1 cellular context compared by ENCODE assay signal in the genomic region with DNA sequence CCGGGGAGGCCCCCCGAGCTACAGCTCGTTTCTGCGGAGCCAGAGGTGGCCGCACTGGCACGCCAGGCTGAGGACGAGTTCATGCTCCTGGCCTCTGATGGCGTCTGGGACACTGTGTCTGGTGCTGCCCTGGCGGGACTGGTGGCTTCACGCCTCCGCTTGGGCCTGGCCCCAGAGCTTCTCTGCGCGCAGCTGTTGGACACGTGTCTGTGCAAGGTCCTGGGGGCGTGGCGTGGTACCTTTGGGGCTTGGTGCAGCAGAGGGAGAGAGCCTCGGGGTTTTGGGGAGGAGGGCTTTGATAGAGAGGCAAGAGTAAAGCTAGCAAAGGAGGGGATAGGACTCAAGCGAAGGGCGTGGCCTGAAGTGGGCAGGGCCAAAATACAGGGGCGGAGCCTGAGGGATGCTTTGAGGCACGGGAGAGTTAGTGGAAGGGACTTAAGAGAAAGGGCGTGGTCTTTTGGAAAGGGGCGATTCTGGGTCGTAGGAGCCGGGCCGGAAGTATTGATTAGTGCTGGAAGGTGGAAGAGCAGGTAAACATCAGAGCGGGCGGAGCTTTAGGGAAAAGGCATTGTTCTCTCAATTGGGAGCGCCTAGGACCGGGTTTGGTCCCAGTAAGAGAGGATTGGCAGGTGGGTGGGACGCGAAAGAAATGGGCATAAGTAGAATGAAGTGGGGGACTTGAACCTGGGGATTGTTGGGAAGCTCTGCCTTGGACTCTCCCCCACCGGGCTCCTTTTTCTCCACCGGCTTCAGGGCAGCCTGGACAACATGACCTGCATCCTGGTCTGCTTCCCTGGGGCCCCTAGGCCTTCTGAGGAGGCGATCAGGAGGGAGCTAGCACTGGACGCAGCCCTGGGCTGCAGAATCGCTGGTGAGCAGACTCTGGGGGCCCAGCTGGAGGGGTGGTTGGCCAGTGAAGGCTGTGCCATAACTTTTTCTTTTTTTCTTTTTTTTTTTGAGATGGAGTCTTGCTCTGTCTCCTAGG.
TF ChIP-seq lines count a peak whose summit lies in the region.

No MANE protein-coding gene starts in this region.

TF ChIP-seq in HepG2, 621 proteins besides CTCF, POLR2A, EP300 and RAD21 (continues in another document):
- TF ChIP-seq ZSCAN25 (CRISPR knock-in tag; IDR thresholded peaks at IDR 0.05) (no peak), ONECUT2 (CRISPR knock-in tag; IDR thresholded peaks at IDR 0.05) (peak; percentile 36; the same call in 1 of the 2 replicates), ZSCAN21 (CRISPR knock-in tag; IDR thresholded peaks at IDR 0.05; ENCODE audit: borderline replicate concordance) (no peak), HCFC1 (IDR thresholded peaks at IDR 0.05; ENCODE audit: low read depth, low read length) (no peak), ZNF839 (CRISPR knock-in tag; IDR thresholded peaks at IDR 0.05; ENCODE audit: borderline replicate concordance) (no peak), MED8 (CRISPR knock-in tag; IDR thresholded peaks at IDR 0.05; ENCODE audit: insufficient replicate concordance) (no peak), TARDBP (CRISPR knock-in tag; IDR thresholded peaks at IDR 0.05) (0 out of 2 replicates have a peak, but pooled peaks have one; percentile 23), ZFY (CRISPR knock-in tag; IDR thresholded peaks at IDR 0.05) (peak; percentile 36; the same call in 1 of the 2 replicates), ZNF569 (CRISPR knock-in tag; IDR thresholded peaks at IDR 0.05; ENCODE audit: borderline replicate concordance) (no peak), ZNF234 (CRISPR knock-in tag; conservative IDR thresholded peaks at IDR 0.05) (no peak), SOX6 (IDR thresholded peaks at IDR 0.05) (no peak), SOX6 (CRISPR knock-in tag; IDR thresholded peaks at IDR 0.05) (peak; percentile 51; the same call in 1 of the 2 replicates), ZNF446 (CRISPR knock-in tag; IDR thresholded peaks at IDR 0.05) (no peak), CHD2 (IDR thresholded peaks at IDR 0.05; ENCODE audit: low read depth, low read length) (no peak), CREB1 (IDR thresholded peaks at IDR 0.05) (no peak), CREB1 (CRISPR knock-in tag; IDR thresholded peaks at IDR 0.05) (no peak), HOXA3 (CRISPR knock-in tag; IDR thresholded peaks at IDR 0.05) (0 out of 2 replicates have a peak, but pooled peaks have one; percentile 12), NCOA1 (CRISPR knock-in tag; IDR thresholded peaks at IDR 0.05) (no peak), ZNF232 (CRISPR knock-in tag; IDR thresholded peaks at IDR 0.05; ENCODE audit: borderline replicate concordance) (no peak), GABPB1 (CRISPR knock-in tag; IDR thresholded peaks at IDR 0.05) (0 out of 2 replicates have a peak, but pooled peaks have one; percentile 18), ZNF264 (CRISPR knock-in tag; IDR thresholded peaks at IDR 0.05) (0 out of 2 replicates have a peak, but pooled peaks have one; percentile 18), TAF1 (CRISPR knock-in tag; IDR thresholded peaks at IDR 0.05) (no peak)
- TF ChIP-seq, protein P1, sequence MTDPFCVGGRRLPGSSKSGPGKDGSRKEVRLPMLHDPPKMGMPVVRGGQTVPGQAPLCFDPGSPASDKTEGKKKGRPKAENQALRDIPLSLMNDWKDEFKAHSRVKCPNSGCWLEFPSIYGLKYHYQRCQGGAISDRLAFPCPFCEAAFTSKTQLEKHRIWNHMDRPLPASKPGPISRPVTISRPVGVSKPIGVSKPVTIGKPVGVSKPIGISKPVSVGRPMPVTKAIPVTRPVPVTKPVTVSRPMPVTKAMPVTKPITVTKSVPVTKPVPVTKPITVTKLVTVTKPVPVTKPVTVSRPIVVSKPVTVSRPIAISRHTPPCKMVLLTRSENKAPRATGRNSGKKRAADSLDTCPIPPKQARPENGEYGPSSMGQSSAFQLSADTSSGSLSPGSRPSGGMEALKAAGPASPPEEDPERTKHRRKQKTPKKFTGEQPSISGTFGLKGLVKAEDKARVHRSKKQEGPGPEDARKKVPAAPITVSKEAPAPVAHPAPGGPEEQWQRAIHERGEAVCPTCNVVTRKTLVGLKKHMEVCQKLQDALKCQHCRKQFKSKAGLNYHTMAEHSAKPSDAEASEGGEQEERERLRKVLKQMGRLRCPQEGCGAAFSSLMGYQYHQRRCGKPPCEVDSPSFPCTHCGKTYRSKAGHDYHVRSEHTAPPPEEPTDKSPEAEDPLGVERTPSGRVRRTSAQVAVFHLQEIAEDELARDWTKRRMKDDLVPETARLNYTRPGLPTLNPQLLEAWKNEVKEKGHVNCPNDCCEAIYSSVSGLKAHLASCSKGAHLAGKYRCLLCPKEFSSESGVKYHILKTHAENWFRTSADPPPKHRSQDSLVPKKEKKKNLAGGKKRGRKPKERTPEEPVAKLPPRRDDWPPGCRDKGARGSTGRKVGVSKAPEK (CRISPR knock-in tag; IDR thresholded peaks at IDR 0.05; ENCODE audit: borderline replicate concordance), result no peak
- TF ChIP-seq, protein P2, sequence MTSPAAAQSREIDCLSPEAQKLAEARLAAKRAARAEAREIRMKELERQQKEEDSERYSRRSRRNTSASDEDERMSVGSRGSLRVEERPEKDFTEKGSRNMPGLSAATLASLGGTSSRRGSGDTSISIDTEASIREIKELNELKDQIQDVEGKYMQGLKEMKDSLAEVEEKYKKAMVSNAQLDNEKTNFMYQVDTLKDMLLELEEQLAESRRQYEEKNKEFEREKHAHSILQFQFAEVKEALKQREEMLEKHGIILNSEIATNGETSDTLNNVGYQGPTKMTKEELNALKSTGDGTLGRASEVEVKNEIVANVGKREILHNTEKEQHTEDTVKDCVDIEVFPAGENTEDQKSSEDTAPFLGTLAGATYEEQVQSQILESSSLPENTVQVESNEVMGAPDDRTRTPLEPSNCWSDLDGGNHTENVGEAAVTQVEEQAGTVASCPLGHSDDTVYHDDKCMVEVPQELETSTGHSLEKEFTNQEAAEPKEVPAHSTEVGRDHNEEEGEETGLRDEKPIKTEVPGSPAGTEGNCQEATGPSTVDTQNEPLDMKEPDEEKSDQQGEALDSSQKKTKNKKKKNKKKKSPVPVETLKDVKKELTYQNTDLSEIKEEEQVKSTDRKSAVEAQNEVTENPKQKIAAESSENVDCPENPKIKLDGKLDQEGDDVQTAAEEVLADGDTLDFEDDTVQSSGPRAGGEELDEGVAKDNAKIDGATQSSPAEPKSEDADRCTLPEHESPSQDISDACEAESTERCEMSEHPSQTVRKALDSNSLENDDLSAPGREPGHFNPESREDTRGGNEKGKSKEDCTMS (CRISPR knock-in tag; conservative IDR thresholded peaks at IDR 0.05), result no peak
- TF ChIP-seq, protein P3, sequence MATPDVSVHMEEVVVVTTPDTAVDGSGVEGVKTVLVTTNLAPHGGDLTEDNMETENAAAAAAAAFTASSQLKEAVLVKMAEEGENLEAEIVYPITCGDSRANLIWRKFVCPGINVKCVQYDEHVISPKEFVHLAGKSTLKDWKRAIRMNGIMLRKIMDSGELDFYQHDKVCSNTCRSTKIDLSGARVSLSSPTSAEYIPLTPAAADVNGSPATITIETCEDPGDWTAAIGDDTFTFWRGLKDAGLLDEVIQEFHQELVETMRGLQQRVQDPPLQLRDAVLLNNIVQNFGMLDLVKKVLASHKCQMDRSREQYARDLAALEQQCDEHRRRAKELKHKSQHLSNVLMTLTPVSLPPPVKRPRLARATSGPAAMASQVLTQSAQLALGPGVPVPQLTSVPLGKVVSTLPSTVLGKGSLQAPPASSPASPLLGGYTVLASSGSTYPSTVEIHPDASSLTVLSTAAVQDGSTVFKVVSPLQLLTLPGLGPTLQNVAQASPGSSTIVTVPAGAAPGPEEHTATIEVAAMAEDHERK (CRISPR knock-in tag; IDR thresholded peaks at IDR 0.05; ENCODE audit: low read depth), result no peak
- TF ChIP-seq, protein P4, sequence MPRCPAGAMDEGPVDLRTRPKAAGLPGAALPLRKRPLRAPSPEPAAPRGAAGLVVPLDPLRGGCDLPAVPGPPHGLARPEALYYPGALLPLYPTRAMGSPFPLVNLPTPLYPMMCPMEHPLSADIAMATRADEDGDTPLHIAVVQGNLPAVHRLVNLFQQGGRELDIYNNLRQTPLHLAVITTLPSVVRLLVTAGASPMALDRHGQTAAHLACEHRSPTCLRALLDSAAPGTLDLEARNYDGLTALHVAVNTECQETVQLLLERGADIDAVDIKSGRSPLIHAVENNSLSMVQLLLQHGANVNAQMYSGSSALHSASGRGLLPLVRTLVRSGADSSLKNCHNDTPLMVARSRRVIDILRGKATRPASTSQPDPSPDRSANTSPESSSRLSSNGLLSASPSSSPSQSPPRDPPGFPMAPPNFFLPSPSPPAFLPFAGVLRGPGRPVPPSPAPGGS (CRISPR knock-in tag; IDR thresholded peaks at IDR 0.05), result 0 out of 2 replicates have a peak, but pooled peaks have one; percentile 37
- TF ChIP-seq, protein P5, sequence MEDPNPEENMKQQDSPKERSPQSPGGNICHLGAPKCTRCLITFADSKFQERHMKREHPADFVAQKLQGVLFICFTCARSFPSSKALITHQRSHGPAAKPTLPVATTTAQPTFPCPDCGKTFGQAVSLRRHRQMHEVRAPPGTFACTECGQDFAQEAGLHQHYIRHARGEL (CRISPR knock-in tag; IDR thresholded peaks at IDR 0.05), result no peak
- TF ChIP-seq, protein P6, sequence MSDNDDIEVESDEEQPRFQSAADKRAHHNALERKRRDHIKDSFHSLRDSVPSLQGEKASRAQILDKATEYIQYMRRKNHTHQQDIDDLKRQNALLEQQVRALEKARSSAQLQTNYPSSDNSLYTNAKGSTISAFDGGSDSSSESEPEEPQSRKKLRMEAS (IDR thresholded peaks at IDR 0.05), result peak; percentile 85
- TF ChIP-seq, protein P7, sequence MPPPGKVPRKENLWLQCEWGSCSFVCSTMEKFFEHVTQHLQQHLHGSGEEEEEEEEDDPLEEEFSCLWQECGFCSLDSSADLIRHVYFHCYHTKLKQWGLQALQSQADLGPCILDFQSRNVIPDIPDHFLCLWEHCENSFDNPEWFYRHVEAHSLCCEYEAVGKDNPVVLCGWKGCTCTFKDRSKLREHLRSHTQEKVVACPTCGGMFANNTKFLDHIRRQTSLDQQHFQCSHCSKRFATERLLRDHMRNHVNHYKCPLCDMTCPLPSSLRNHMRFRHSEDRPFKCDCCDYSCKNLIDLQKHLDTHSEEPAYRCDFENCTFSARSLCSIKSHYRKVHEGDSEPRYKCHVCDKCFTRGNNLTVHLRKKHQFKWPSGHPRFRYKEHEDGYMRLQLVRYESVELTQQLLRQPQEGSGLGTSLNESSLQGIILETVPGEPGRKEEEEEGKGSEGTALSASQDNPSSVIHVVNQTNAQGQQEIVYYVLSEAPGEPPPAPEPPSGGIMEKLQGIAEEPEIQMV (CRISPR knock-in tag; IDR thresholded peaks at IDR 0.05; ENCODE audit: low read depth), result peak; percentile 38; the same call in 1 of the 2 replicates
- TF ChIP-seq, protein P8, sequence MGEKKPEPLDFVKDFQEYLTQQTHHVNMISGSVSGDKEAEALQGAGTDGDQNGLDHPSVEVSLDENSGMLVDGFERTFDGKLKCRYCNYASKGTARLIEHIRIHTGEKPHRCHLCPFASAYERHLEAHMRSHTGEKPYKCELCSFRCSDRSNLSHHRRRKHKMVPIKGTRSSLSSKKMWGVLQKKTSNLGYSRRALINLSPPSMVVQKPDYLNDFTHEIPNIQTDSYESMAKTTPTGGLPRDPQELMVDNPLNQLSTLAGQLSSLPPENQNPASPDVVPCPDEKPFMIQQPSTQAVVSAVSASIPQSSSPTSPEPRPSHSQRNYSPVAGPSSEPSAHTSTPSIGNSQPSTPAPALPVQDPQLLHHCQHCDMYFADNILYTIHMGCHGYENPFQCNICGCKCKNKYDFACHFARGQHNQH (CRISPR knock-in tag; IDR thresholded peaks at IDR 0.05), result no peak
- TF ChIP-seq, protein P9, sequence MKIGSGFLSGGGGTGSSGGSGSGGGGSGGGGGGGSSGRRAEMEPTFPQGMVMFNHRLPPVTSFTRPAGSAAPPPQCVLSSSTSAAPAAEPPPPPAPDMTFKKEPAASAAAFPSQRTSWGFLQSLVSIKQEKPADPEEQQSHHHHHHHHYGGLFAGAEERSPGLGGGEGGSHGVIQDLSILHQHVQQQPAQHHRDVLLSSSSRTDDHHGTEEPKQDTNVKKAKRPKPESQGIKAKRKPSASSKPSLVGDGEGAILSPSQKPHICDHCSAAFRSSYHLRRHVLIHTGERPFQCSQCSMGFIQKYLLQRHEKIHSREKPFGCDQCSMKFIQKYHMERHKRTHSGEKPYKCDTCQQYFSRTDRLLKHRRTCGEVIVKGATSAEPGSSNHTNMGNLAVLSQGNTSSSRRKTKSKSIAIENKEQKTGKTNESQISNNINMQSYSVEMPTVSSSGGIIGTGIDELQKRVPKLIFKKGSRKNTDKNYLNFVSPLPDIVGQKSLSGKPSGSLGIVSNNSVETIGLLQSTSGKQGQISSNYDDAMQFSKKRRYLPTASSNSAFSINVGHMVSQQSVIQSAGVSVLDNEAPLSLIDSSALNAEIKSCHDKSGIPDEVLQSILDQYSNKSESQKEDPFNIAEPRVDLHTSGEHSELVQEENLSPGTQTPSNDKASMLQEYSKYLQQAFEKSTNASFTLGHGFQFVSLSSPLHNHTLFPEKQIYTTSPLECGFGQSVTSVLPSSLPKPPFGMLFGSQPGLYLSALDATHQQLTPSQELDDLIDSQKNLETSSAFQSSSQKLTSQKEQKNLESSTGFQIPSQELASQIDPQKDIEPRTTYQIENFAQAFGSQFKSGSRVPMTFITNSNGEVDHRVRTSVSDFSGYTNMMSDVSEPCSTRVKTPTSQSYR (CRISPR knock-in tag; IDR thresholded peaks at IDR 0.05; ENCODE audit: borderline replicate concordance), result no peak
